Comparison of ENCODE assay signal across 23 cellular contexts in the genomic region with DNA sequence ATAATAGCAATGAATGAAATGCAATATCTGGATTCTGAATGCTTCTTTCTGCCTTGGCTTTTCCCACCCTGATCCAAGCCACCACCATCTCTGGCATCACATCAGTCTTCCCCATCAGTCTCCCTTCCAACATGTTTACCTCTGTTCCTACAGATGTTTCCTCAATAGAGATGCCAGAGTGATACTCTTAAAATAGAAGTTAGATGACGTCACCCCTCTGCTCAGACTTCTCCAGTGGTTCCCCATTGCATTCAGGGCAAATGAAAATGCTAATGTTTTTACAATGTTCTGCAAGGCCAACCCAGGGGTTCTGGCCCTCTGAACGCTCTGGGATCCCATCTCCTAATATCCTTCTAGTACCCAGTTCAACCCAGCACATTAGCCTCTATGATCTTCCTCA.
"Had no signal": no experiment of that assay in that cellular context is flagged by ENCODE, and none has a peak within 500 bp of the region (broad histone marks: within the 10 kb centered on the region; RNA-seq: fewer than 3 reads in every experiment).

No MANE protein-coding gene starts in this region.

- H3K4me3 ChIP-seq: adrenal gland, Peyer's patch, SJCRH30 had no signal

- H3K27me3 ChIP-seq: adrenal gland, Peyer's patch, SJCRH30 had no signal

- H3K9me3 Mint-ChIP-seq: activated CD4-positive, alpha-beta memory T cell treated with anti-CD3 and anti-CD28 coated beads, Interleukin-2, amount 10 ng/mL, durations not matched to agents 7 days and 5 days had no signal

- H3K36me3 ChIP-seq: adrenal gland, Peyer's patch, SJCRH30 had no signal

- H3K4me1 ChIP-seq: adrenal gland, Peyer's patch, SJCRH30 had no signal

- H3K9ac ChIP-seq: SK-N-SH had no signal

- H3K27ac ChIP-seq: adrenal gland, Peyer's patch, RWPE1, SJCRH30, VCaP had no signal

- H3K9me3 ChIP-seq: adrenal gland, Peyer's patch, SJCRH30, SK-N-SH had no signal

- H3K4me3 Mint-ChIP-seq: activated CD4-positive, alpha-beta memory T cell treated with anti-CD3 and anti-CD28 coated beads, Interleukin-2, amount 10 ng/mL, durations not matched to agents 7 days and 5 days; activated CD4-positive, alpha-beta T cell treated with anti-CD3 and anti-CD28 coated beads for 36 hours; activated naive CD8-positive, alpha-beta T cell treated with anti-CD3 and anti-CD28 coated beads, Interleukin-2, amount 10 ng/mL, durations not matched to agents 7 days and 5 days; activated T-cell treated with anti-CD3 and anti-CD28 coated beads, Interleukin-2, amount 50 U/mL, for 72 hours had no signal

- H3K27me3 Mint-ChIP-seq: activated CD4-positive, alpha-beta memory T cell treated with anti-CD3 and anti-CD28 coated beads, Interleukin-2, amount 10 ng/mL, durations not matched to agents 7 days and 5 days; activated naive CD8-positive, alpha-beta T cell treated with anti-CD3 and anti-CD28 coated beads, Interleukin-2, amount 10 ng/mL, durations not matched to agents 7 days and 5 days had no signal

- H3K4me1 Mint-ChIP-seq: activated CD4-positive, alpha-beta memory T cell treated with anti-CD3 and anti-CD28 coated beads, Interleukin-2, amount 10 ng/mL, durations not matched to agents 7 days and 5 days; activated CD4-positive, alpha-beta T cell treated with anti-CD3 and anti-CD28 coated beads for 36 hours; activated naive CD8-positive, alpha-beta T cell treated with anti-CD3 and anti-CD28 coated beads, Interleukin-2, amount 10 ng/mL, durations not matched to agents 7 days and 5 days had no signal

- H3K36me3 Mint-ChIP-seq: activated naive CD8-positive, alpha-beta T cell treated with anti-CD3 and anti-CD28 coated beads, Interleukin-2, amount 10 ng/mL, durations not matched to agents 7 days and 5 days had no signal

- ATAC-seq: activated CD4-positive, alpha-beta T cell treated with anti-CD3 and anti-CD28 coated beads for 36 hours; activated T-cell treated with anti-CD3 and anti-CD28 coated beads, Interleukin-2, amount 50 U/mL, for 72 hours had no signal

- H3K4me2 ChIP-seq: SK-N-SH had no signal

- DNase-seq: activated CD4-positive, alpha-beta memory T cell treated with anti-CD3 and anti-CD28 coated beads, Interleukin-2, amount 10 ng/mL, durations not matched to agents 7 days and 5 days; activated CD4-positive, alpha-beta T cell treated with anti-CD3 and anti-CD28 coated beads for 36 hours; activated CD4-positive, alpha-beta T cell treated with anti-CD3 and anti-CD28 coated beads, Interleukin-2, amount 50 U/mL, for 1 hour; activated naive CD4-positive, alpha-beta T cell treated with anti-CD3 and anti-CD28 coated beads, Interleukin-2, amount 50 U/mL, for 16 hours; activated naive CD8-positive, alpha-beta T cell treated with anti-CD3 and anti-CD28 coated beads, Interleukin-2, amount 10 ng/mL, durations not matched to agents 7 days and 5 days; activated T-cell treated with anti-CD3 and anti-CD28 coated beads for 4 hours; activated T-cell treated with anti-CD3 and anti-CD28 coated beads, Interleukin-2, amount 50 U/mL, for 72 hours; adrenal gland; anterior cingulate cortex; cerebellar nuclear complex; MM.1S; NCI-H1105 treated with DMSO at 0.1 percent for 48 hours; NCI-H1436 treated with DMSO at 0.1 percent for 48 hours; NCI-H187; NCI-H2081; NCI-H510A treated with DMSO at 0.1 percent for 48 hours; Peyer's patch; Right ventricle myocardium superior; SJCRH30; SK-N-SH; T-helper 1 cell had no signal

- H3K27ac Mint-ChIP-seq: activated CD4-positive, alpha-beta memory T cell treated with anti-CD3 and anti-CD28 coated beads, Interleukin-2, amount 10 ng/mL, durations not matched to agents 7 days and 5 days; activated CD4-positive, alpha-beta T cell treated with anti-CD3 and anti-CD28 coated beads for 36 hours; activated naive CD8-positive, alpha-beta T cell treated with anti-CD3 and anti-CD28 coated beads, Interleukin-2, amount 10 ng/mL, durations not matched to agents 7 days and 5 days; activated T-cell treated with anti-CD3 and anti-CD28 coated beads, Interleukin-2, amount 50 U/mL, for 72 hours had no signal
